In the genomic region with DNA sequence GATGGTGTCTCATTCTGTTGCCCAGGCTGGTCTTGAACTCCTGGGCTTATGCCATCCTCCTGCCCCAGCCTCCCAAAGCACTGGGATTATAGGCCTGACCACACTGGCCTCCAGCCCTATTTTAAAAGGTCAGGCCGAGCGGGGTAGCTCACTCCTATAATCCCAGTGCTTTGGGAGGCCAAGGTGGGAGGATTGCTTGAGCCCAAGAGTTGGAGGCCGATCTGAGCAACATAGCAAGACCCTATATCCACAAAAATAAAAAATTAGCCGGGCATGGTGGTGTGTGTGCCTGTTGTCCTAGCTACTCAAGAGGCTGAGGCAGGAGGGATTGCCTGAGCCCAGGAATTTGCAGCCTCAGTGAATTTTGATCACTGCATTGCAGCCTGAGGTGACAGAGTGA, we compare ENCODE assay signal across 16 cellular contexts. TPM values are rescaled to one million over a fixed set of nuclear protein-coding genes. Genes with fewer than 3 reads are reported as not detected.
A peak's percentile ranks its signal among the peaks of the same experiment; 100 is the strongest.
DNase-seq lines count a peak whose midpoint lies in the region; ATAC-seq and TF ChIP-seq lines count a peak whose summit lies in the region.
"Had no signal": no experiment of that assay in that cellular context is flagged by ENCODE, and none has a peak within 500 bp of the region (broad histone marks: within the 10 kb centered on the region; RNA-seq: fewer than 3 reads in every experiment).

No MANE protein-coding gene starts in this region.

- peak overlapping the region; percentile 83; the same call in 1 of the 2 replicates for H3K4me2 ChIP-seq in OCI-LY7 (ENCODE audit: low read length)
- peak overlapping the region; percentile 81 for H3K4me2 ChIP-seq in hepatocyte

- H3K4me1 ChIP-seq in OCI-LY7 (ENCODE audit: insufficient read depth, low read length, poor library complexity, severe bottlenecking) (peaks cover 78% of the 10 kb centered on the region), hepatocyte (ENCODE audit: insufficient read depth) (peaks cover 21% of the 10 kb centered on the region), gastrocnemius medialis (peaks cover 68 to 74% of the 10 kb centered on the region in 2 donors), heart right ventricle (peaks cover 0 to 85% (median 66%) of the 10 kb centered on the region in 9 donors)

- no TSS peak for BruUV-seq in OCI-LY7 (replicated peaks; lab: Mats Ljungman, UMichigan)

- H3K9me3 ChIP-seq in OCI-LY7 (ENCODE audit: low read length) (no peaks in the 10 kb centered on the region), hepatocyte (ENCODE audit: low read depth) (no peaks in the 10 kb centered on the region), gastrocnemius medialis (no peaks in the 10 kb centered on the region), heart right ventricle (no peaks in the 10 kb centered on the region)

- intact Hi-C loops in OCI-LY7 (cut with micrococcal nuclease; ENCODE audit: unreplicated experiment) (no loop called here), gastrocnemius medialis (cut with DNase I; ENCODE audit: low total_unique reads) (no loop called here), heart right ventricle (cut with DNase I) (loop anchor here in 2 of 10 donors (5.0 to 10.0 kb wide), 2 partner anchors 78 to 81 kb away; no protein-coding TSS in a partner anchor)

- no peaks in the 10 kb centered on the region for H3K27me3 Mint-ChIP-seq in activated naive CD8-positive, alpha-beta T cell treated with anti-CD3 and anti-CD28 coated beads, Interleukin-2, amount 10 ng/mL, durations not matched to agents 7 days and 5 days
- H3K27me3 Mint-ChIP-seq in activated naive CD8-positive, alpha-beta T cell treated with anti-CD3 and anti-CD28 coated beads, Interleukin-2, amount 50 U/mL, for 24 hours = no peaks in the 10 kb centered on the region

- H3K79me2 ChIP-seq in OCI-LY7 (ENCODE audit: insufficient read depth, low read depth, low read length) = peaks cover 85% of the 10 kb centered on the region
- peaks cover 87% of the 10 kb centered on the region for H3K79me2 ChIP-seq in hepatocyte

- H3K9me3 Mint-ChIP-seq in activated naive CD8-positive, alpha-beta T cell treated with anti-CD3 and anti-CD28 coated beads, Interleukin-2, amount 10 ng/mL, durations not matched to agents 7 days and 5 days = no peaks in the 10 kb centered on the region
- H3K9me3 Mint-ChIP-seq in activated naive CD8-positive, alpha-beta T cell treated with anti-CD3 and anti-CD28 coated beads, Interleukin-2, amount 50 U/mL, for 24 hours = no peaks in the 10 kb centered on the region

- H3K27ac ChIP-seq in OCI-LY7 (ENCODE audit: low read depth, low read length, poor library complexity, severe bottlenecking) (peak overlapping the region; percentile 74), hepatocyte (no peak overlapping the region), gastrocnemius medialis (peak overlapping the region; percentile 81 to 98 (median 93)), heart right ventricle (no peak overlapping the region)

- no peak for ATAC-seq in activated naive CD8-positive, alpha-beta T cell treated with anti-CD3 and anti-CD28 coated beads, Interleukin-2, amount 10 ng/mL, durations not matched to agents 7 days and 5 days (ENCODE audit: low read depth)
- ATAC-seq in activated naive CD8-positive, alpha-beta T cell treated with anti-CD3 and anti-CD28 coated beads, Interleukin-2, amount 50 U/mL, for 24 hours = no peak
- ATAC-seq in gastrocnemius medialis (no peak), heart right ventricle (no peak)
- ATAC-seq: Panc1, Right ventricle myocardium inferior had no signal

- peaks cover 36% of the 10 kb centered on the region; the same call in 1 of the 2 replicates for H4K20me1 ChIP-seq in OCI-LY7 (ENCODE audit: insufficient read depth, low read length)
- H4K20me1 ChIP-seq in hepatocyte (ENCODE audit: insufficient read depth, poor library complexity, severe bottlenecking) = peaks cover 74% of the 10 kb centered on the region

- POLR2A ChIA-PET in activated naive CD8-positive, alpha-beta T cell treated with anti-CD3 and anti-CD28 coated beads, Interleukin-2, amount 10 ng/mL, durations not matched to agents 7 days and 5 days (lab: Charles Lee) = interaction anchor here (0.6 to 2.3 kb wide), 4 partner anchors 27 to 82 kb away, joined by 3 to 6 read pairs (median 3); no protein-coding TSS in a partner anchor
- POLR2A ChIA-PET in OCI-LY7 (lab: Charles Lee) = interaction anchor here (1.1 to 1.3 kb wide), 2 partner anchors 80 to 102 kb away, joined by 3 to 4 read pairs; no protein-coding TSS in a partner anchor

- H3K27me3 ChIP-seq in hepatocyte = no peaks in the 10 kb centered on the region
- H3K27me3 ChIP-seq in gastrocnemius medialis = no peaks in the 10 kb centered on the region
- no peaks in the 10 kb centered on the region for H3K27me3 ChIP-seq in heart right ventricle

- H3K9me2 ChIP-seq in OCI-LY7 (ENCODE audit: insufficient read depth, low read length) = no peaks in the 10 kb centered on the region
- no peaks in the 10 kb centered on the region for H3K9me2 ChIP-seq in hepatocyte (replicated peaks; ENCODE audit: insufficient read depth)

- no peak for TF ChIP-seq POLR2A in gastrocnemius medialis (IDR thresholded peaks at IDR 0.05)

- in situ Hi-C loops in gastrocnemius medialis (cut with MboI; ENCODE audit: low sequenced_read_pairs in 4 of 4) = loop anchor here (5.0 to 10.0 kb wide), 4 partner anchors 68 to 78 kb away; no protein-coding TSS in a partner anchor

- H3K36me3 ChIP-seq in OCI-LY7 (ENCODE audit: insufficient read depth, low read length) = peaks cover 26% of the 10 kb centered on the region
- H3K36me3 ChIP-seq in hepatocyte (replicated peaks; ENCODE audit: insufficient read depth, low read depth) = no peaks in the 10 kb centered on the region
- peaks cover 0 to 5% of the 10 kb centered on the region in 2 donors for H3K36me3 ChIP-seq in gastrocnemius medialis
- peaks cover 0 to 21% (median 0%) of the 10 kb centered on the region in 9 donors for H3K36me3 ChIP-seq in heart right ventricle

- 81% methylated on average over 4 of the region's 4 CpGs for WGBS in hepatocyte (ENCODE audit: low lambda C conversion rate, missing lambda C conversion rate)
- 94 to 95% methylated on average over 4 of the region's 4 CpGs for WGBS in heart right ventricle, 2 donors

- H3K4me3 Mint-ChIP-seq in activated naive CD8-positive, alpha-beta T cell treated with anti-CD3 and anti-CD28 coated beads, Interleukin-2, amount 10 ng/mL, durations not matched to agents 7 days and 5 days = peak overlapping the region; percentile 53
- no peak overlapping the region for H3K4me3 Mint-ChIP-seq in activated naive CD8-positive, alpha-beta T cell treated with anti-CD3 and anti-CD28 coated beads, Interleukin-2, amount 50 U/mL, for 24 hours

- H3K4me3 ChIP-seq in OCI-LY7 (ENCODE audit: low read depth, low read length, poor library complexity, severe bottlenecking) = peak overlapping the region; percentile 24
- H3K4me3 ChIP-seq in hepatocyte = no peak overlapping the region
- no peak overlapping the region for H3K4me3 ChIP-seq in gastrocnemius medialis
- no peak overlapping the region for H3K4me3 ChIP-seq in heart right ventricle

- TF ChIP-seq CTCF in OCI-LY7 (conservative IDR thresholded peaks at IDR 0.05; ENCODE audit: low read length) (no peak), hepatocyte (IDR thresholded peaks at IDR 0.05; ENCODE audit: poor library complexity) (no peak), gastrocnemius medialis (IDR thresholded peaks at IDR 0.05 in 4 of 5, conservative IDR thresholded peaks at IDR 0.05 in 1 of 5) (no peak), heart right ventricle (IDR thresholded peaks at IDR 0.05) (no peak)

- CTCF ChIA-PET in OCI-LY7 (lab: Charles Lee; ENCODE audit: unreplicated experiment) = interaction anchor here (0.7 kb wide), 1 partner anchor 31 kb away, joined by 4 read pairs; no protein-coding TSS in a partner anchor

- no peak for DNase-seq in activated naive CD8-positive, alpha-beta T cell treated with anti-CD3 and anti-CD28 coated beads, Interleukin-2, amount 10 ng/mL, durations not matched to agents 7 days and 5 days
- no peak for DNase-seq in activated naive CD8-positive, alpha-beta T cell treated with anti-CD3 and anti-CD28 coated beads, Interleukin-2, amount 50 U/mL, for 24 hours
- DNase-seq in OCI-LY7 (ENCODE audit: low spot score) (no peak), hepatocyte (ENCODE audit: low spot score) (no peak), gastrocnemius medialis (no peak), SW480 (ENCODE audit: low spot score) (no peak), heart right ventricle (no peak), ecto neural progenitor cell (ENCODE audit: low spot score) (no peak)
- DNase-seq: DMS 273 treated with DMSO at 0.1 percent for 48 hours, H7, NCI-H1417, NCI-H2029, NCI-H2171 treated with DMSO at 0.1 percent for 48 hours, NCI-H774 had no signal

- peaks cover 31% of the 10 kb centered on the region for H3K36me3 Mint-ChIP-seq in activated naive CD8-positive, alpha-beta T cell treated with anti-CD3 and anti-CD28 coated beads, Interleukin-2, amount 10 ng/mL, durations not matched to agents 7 days and 5 days
- H3K36me3 Mint-ChIP-seq in activated naive CD8-positive, alpha-beta T cell treated with anti-CD3 and anti-CD28 coated beads, Interleukin-2, amount 50 U/mL, for 24 hours (ENCODE audit: low read depth) = peaks cover 36% of the 10 kb centered on the region

- peaks cover 60% of the 10 kb centered on the region for H3K4me1 Mint-ChIP-seq in activated naive CD8-positive, alpha-beta T cell treated with anti-CD3 and anti-CD28 coated beads, Interleukin-2, amount 10 ng/mL, durations not matched to agents 7 days and 5 days
- peaks cover 76% of the 10 kb centered on the region for H3K4me1 Mint-ChIP-seq in activated naive CD8-positive, alpha-beta T cell treated with anti-CD3 and anti-CD28 coated beads, Interleukin-2, amount 50 U/mL, for 24 hours

- H3K27ac Mint-ChIP-seq in activated naive CD8-positive, alpha-beta T cell treated with anti-CD3 and anti-CD28 coated beads, Interleukin-2, amount 10 ng/mL, durations not matched to agents 7 days and 5 days = no peak overlapping the region
- H3K27ac Mint-ChIP-seq in activated naive CD8-positive, alpha-beta T cell treated with anti-CD3 and anti-CD28 coated beads, Interleukin-2, amount 50 U/mL, for 24 hours = no peak overlapping the region

- H2AFZ ChIP-seq in OCI-LY7 (ENCODE audit: low read length) (no peak overlapping the region), hepatocyte (no peak overlapping the region)

RNA-seq across cellular contexts. Expression of gene CAB39, which starts 3.9 kb away (rescaled TPM):
- total RNA-seq in activated naive CD8-positive, alpha-beta T cell treated with anti-CD3 and anti-CD28 coated beads, Interleukin-2, amount 10 ng/mL, durations not matched to agents 7 days and 5 days = 100 to 1,000 TPM; 138 to 143 TPM
- total RNA-seq in OCI-LY7 (2014; rRNA removed; shearing (Covaris generic)) = 31.5 and 39.3 TPM in 2 replicates
- total RNA-seq in OCI-LY7 (2022) = 53.4 and 53.8 TPM in 2 replicates
- total RNA-seq in hepatocyte = 83.9 and 84.4 TPM in 2 replicates
- polyA plus RNA-seq in hepatocyte = 37.2 and 38.5 TPM in 2 replicates
- total RNA-seq in gastrocnemius medialis = 100 to 1,000 TPM in 3 of 4 donors, 10 to 100 TPM in 1; 93.9 to 211 (median 133) TPM
- total RNA-seq in heart right ventricle = 10 to 100 TPM; 72.6 to 99.7 (median 91.1) TPM
- 10 to 100 TPM; 17.3 to 26.2 TPM for polyA plus RNA-seq in heart right ventricle

Comparison
In these comparisons a context has a peak if more than half of its experiments do, and no peak if none do; other contexts are left out.
1. H3K27ac ChIP-seq: peak in OCI-LY7 (single experiment) and gastrocnemius medialis (4 of 4); none in hepatocyte (single experiment) and heart right ventricle (0 of 10).